In the genomic region with DNA sequence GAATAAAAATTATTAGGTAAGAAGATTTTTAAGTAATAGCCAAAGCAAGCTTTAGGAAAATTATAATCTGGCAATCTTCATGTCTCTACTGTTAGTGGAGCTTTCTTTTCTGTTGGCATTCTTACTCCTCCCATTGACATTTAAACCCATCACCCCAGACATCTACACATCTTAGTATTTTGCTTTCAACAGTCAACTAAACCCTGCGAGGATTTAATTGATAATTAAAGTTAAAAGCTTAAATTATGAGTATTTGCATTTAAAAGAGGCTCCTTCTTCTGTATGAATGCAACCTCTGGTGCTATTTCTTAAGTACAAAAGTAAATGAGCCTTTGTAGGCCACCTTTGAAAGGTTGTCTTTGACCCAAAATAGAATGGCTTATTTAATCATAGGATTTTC, we compare ENCODE assay signal across 23 cellular contexts.
"Had no signal": no experiment of that assay in that cellular context is flagged by ENCODE, and none has a peak within 500 bp of the region (broad histone marks: within the 10 kb centered on the region; RNA-seq: fewer than 3 reads in every experiment).

No MANE protein-coding gene starts in this region.

- H3K27ac Mint-ChIP-seq: naive thymus-derived CD4-positive, alpha-beta T cell; natural killer cell treated with Interleukin-12 subunit alpha and Interleukin-12 subunit beta and Interleukin-15 and Interleukin-18, amount 100 ng/mL, for 72 hours; stimulated activated naive B cell treated with anti-CD40 and anti-IgM and Interleukin-4, amounts not matched to agents 10 μg/mL and 1 μg/mL and 100 μg/mL, for 72 hours had no signal

- H3K4me1 Mint-ChIP-seq: naive thymus-derived CD4-positive, alpha-beta T cell; stimulated activated naive B cell treated with anti-CD40 and anti-IgM and Interleukin-4, amounts not matched to agents 10 μg/mL and 1 μg/mL and 100 μg/mL, for 72 hours had no signal

- H3K36me3 Mint-ChIP-seq: naive thymus-derived CD4-positive, alpha-beta T cell; natural killer cell treated with Interleukin-12 subunit alpha and Interleukin-12 subunit beta and Interleukin-15 and Interleukin-18, amount 100 ng/mL, for 72 hours; stimulated activated naive B cell treated with anti-CD40 and anti-IgM and Interleukin-4, amounts not matched to agents 10 μg/mL and 1 μg/mL and 100 μg/mL, for 72 hours had no signal

- H3K9me3 Mint-ChIP-seq: naive thymus-derived CD4-positive, alpha-beta T cell; neural crest cell; stimulated activated naive B cell treated with anti-CD40 and anti-IgM and Interleukin-4, amounts not matched to agents 10 μg/mL and 1 μg/mL and 100 μg/mL, for 72 hours had no signal

- DNase-seq: islet precursor cell; left ventricle myocardium inferior; mesendoderm; midbrain; mucosa of descending colon; naive thymus-derived CD4-positive, alpha-beta T cell; ovary; retina; right cardiac atrium; stimulated activated CD4-positive, alpha-beta T cell treated with anti-CD3 and anti-CD28 coated beads, Interleukin-12 subunit alpha, Interleukin-12 subunit beta, amount 100 ng/mL, for 4 hours; stimulated activated CD4-positive, alpha-beta T cell treated with anti-CD3 and anti-CD28 coated beads, Interleukin-15, amount 100 ng/mL, for 24 hours; stimulated activated CD4-positive, alpha-beta T cell treated with anti-CD3 and anti-CD28 coated beads, Interleukin-2, amount 100 ng/mL, for 24 hours; stimulated activated CD4-positive, alpha-beta T cell treated with anti-CD3 and anti-CD28 coated beads, Interleukin-4, amount 100 ng/mL, for 1 hour; stimulated activated naive B cell treated with anti-CD40 and anti-IgM and Interleukin-4, amounts not matched to agents 10 μg/mL and 1 μg/mL and 100 μg/mL, for 72 hours; stimulated activated naive CD8-positive, alpha-beta T cell treated with anti-CD3 and anti-CD28 coated beads, Interleukin-15, Interleukin-2, amounts not matched to agents 100 U/mL and 50 U/mL, for 24 hours; stomach; testis; thyroid gland; transverse colon; upper lobe of left lung had no signal

- ATAC-seq: mucosa of descending colon; naive thymus-derived CD4-positive, alpha-beta T cell; natural killer cell treated with Interleukin-12 subunit alpha and Interleukin-12 subunit beta and Interleukin-15 and Interleukin-18, amount 100 ng/mL, for 72 hours; right cardiac atrium; sciatic nerve; stimulated activated naive B cell treated with anti-CD40 and anti-IgM and Interleukin-4, amounts not matched to agents 10 μg/mL and 1 μg/mL and 100 μg/mL, for 72 hours; stimulated activated naive CD8-positive, alpha-beta T cell treated with anti-CD3 and anti-CD28 coated beads, Interleukin-15, Interleukin-2, amounts not matched to agents 100 U/mL and 50 U/mL, for 24 hours had no signal

- H3K4me3 Mint-ChIP-seq: naive thymus-derived CD4-positive, alpha-beta T cell; natural killer cell treated with Interleukin-12 subunit alpha and Interleukin-12 subunit beta and Interleukin-15 and Interleukin-18, amount 100 ng/mL, for 72 hours; neural crest cell; stimulated activated naive B cell treated with anti-CD40 and anti-IgM and Interleukin-4, amounts not matched to agents 10 μg/mL and 1 μg/mL and 100 μg/mL, for 72 hours had no signal

- H3K27me3 Mint-ChIP-seq: naive thymus-derived CD4-positive, alpha-beta T cell; natural killer cell treated with Interleukin-12 subunit alpha and Interleukin-12 subunit beta and Interleukin-15 and Interleukin-18, amount 100 ng/mL, for 72 hours; stimulated activated naive B cell treated with anti-CD40 and anti-IgM and Interleukin-4, amounts not matched to agents 10 μg/mL and 1 μg/mL and 100 μg/mL, for 72 hours had no signal
